Comparison of ENCODE assay signal across 8 cellular contexts in the genomic region with DNA sequence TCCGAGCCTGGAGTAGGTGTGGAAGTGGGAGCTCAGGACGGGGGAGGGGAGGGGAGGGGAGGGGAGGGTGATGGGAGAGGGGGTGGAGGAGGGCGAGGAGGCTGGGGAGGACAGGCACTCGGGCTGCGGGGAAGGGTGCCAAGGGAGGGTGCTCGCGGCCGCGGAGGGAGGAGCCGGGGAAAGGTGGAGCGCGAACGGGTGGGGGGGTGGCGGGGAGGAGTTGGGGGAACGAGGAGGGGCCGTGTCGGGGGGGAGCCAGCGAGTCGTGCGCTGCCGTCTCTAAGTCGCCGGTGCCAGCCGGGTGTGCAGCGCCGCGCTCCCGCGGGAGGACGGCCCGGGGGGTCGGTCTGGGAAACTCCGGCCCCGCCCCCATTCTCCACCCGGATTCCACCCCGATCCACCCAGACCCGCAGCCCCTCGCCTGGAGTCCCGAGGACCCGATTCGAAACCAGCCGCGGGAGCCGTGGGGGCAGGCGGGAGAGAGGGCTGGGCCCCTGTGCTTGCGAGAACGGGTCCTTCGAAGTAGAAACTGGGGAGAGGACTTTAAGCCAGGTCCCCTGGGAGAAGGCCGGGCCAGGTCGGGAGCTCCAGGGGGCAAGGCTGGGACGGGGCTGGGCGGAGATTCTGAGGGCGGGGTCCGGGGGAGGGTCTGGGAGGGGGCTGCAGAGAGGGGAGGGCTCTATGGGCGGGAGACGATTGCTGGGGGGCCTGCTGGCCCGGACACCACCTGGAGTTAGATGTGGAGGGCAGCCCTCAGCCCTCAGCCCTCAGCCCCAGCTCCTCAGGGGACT. TPM values are rescaled to one million over a fixed set of nuclear protein-coding genes. Genes with fewer than 3 reads are reported as not detected.
DNase-seq lines count a peak whose midpoint lies in the region; ATAC-seq, FAIRE-seq and TF ChIP-seq lines count a peak whose summit lies in the region.

TSS of gene ZNF467 (minus strand) at position 143 of the 791 bp plus-strand sequence. CDS start 2,556 bp downstream, outside the sequence.

- in situ Hi-C loops in KBM-7 (cut with MboI; ENCODE audit: low pct_unique_long_range_greater_than_20kb, low sequenced_read_pairs), result no loop called here

- no peak within 1 kb of the TSS for H3K27ac Mint-ChIP-seq in WTC11
- no peak within 1 kb of the TSS for H3K27ac Mint-ChIP-seq in stimulated activated naive CD8-positive, alpha-beta T cell treated with anti-CD3 and anti-CD28 coated beads, Interleukin-15, Interleukin-2, amounts not matched to agents 100 ng/mL and 50 ng/mL, for 24 hours

- peaks cover 15% of the 10 kb centered on the region for H3K4me1 Mint-ChIP-seq in WTC11
- no peaks in the 10 kb centered on the region for H3K4me1 Mint-ChIP-seq in stimulated activated naive CD8-positive, alpha-beta T cell treated with anti-CD3 and anti-CD28 coated beads, Interleukin-15, Interleukin-2, amounts not matched to agents 100 ng/mL and 50 ng/mL, for 24 hours (ENCODE audit: low read depth)

- POLR2A ChIA-PET in WTC11 (lab: Charles Lee), result interaction anchor here (1.2 kb wide), 1 partner anchor 9 kb away, joined by 3 read pairs; no protein-coding TSS in a partner anchor

- H3K9me3 Mint-ChIP-seq in WTC11, result no peaks in the 10 kb centered on the region
- H3K9me3 Mint-ChIP-seq in stimulated activated naive CD8-positive, alpha-beta T cell treated with anti-CD3 and anti-CD28 coated beads, Interleukin-15, Interleukin-2, amounts not matched to agents 100 ng/mL and 50 ng/mL, for 24 hours, result no peaks in the 10 kb centered on the region

- peak; percentile 70 for DNase-seq in Ammon's horn (ENCODE audit: low spot score)
- peak; percentile 39 for DNase-seq in KBM-7
- no peak for DNase-seq in WTC11 (ENCODE audit: low spot score)
- peak; percentile 52 for DNase-seq in effector CD8-positive, alpha-beta T cell (lab: John Stamatoyannopoulos, UW)
- DNase-seq in mesenteric fat pad (ENCODE audit: low spot score), result no peak
- no peak for DNase-seq in RCC 7860 (ENCODE audit: low spot score)

- TF ChIP-seq CTCF in WTC11 (IDR thresholded peaks at IDR 0.05), result no peak

- CTCF ChIA-PET in WTC11 (lab: Charles Lee), result interaction anchor here (0.6 to 2.8 kb wide), 17 partner anchors 8 to 628 kb away, joined by 3 to 33 read pairs (median 5); partner anchors contain the start of gene ZNF862

- peak within 1 kb of the TSS; percentile 78 for H3K4me3 Mint-ChIP-seq in WTC11
- peak within 1 kb of the TSS; percentile 55 for H3K4me3 Mint-ChIP-seq in stimulated activated naive CD8-positive, alpha-beta T cell treated with anti-CD3 and anti-CD28 coated beads, Interleukin-15, Interleukin-2, amounts not matched to agents 100 ng/mL and 50 ng/mL, for 24 hours

- FAIRE-seq in RCC 7860 (lab: Jason Lieb, UNC), result no peak

- peaks cover 62% of the 10 kb centered on the region for H3K27me3 Mint-ChIP-seq in WTC11 (ENCODE audit: low read depth)
- no peaks in the 10 kb centered on the region for H3K27me3 Mint-ChIP-seq in stimulated activated naive CD8-positive, alpha-beta T cell treated with anti-CD3 and anti-CD28 coated beads, Interleukin-15, Interleukin-2, amounts not matched to agents 100 ng/mL and 50 ng/mL, for 24 hours

- no peak for ATAC-seq in WTC11
- no peak for ATAC-seq in GM21390 (IDR thresholded peaks at IDR 0.05; ENCODE audit: unreplicated experiment)

- no peaks in the 10 kb centered on the region for H3K36me3 Mint-ChIP-seq in WTC11
- H3K36me3 Mint-ChIP-seq in stimulated activated naive CD8-positive, alpha-beta T cell treated with anti-CD3 and anti-CD28 coated beads, Interleukin-15, Interleukin-2, amounts not matched to agents 100 ng/mL and 50 ng/mL, for 24 hours (ENCODE audit: low read depth), result no peaks in the 10 kb centered on the region

TF ChIP-seq in WTC11, 78 proteins besides CTCF, POLR2A, EP300 and RAD21:
- no peak for TF ChIP-seq ZNF232 (CRISPR knock-in tag; IDR thresholded peaks at IDR 0.05)
- TF ChIP-seq IRF1 (CRISPR knock-in tag; IDR thresholded peaks at IDR 0.05), result no peak
- TF ChIP-seq FOXP1 (CRISPR knock-in tag; IDR thresholded peaks at IDR 0.05; ENCODE audit: borderline replicate concordance), result no peak
- no peak for TF ChIP-seq AR (CRISPR knock-in tag; IDR thresholded peaks at IDR 0.05)
- TF ChIP-seq ZNF423 (CRISPR knock-in tag; IDR thresholded peaks at IDR 0.05), result peak; percentile 48; the same call in 1 of the 2 replicates

RNA-seq across cellular contexts. Expression of gene ZNF467, which starts in this region (rescaled TPM):
- total RNA-seq in WTC11 (2021) (0.70 to 1.2 TPM (median 0.73 TPM) in 3 replicates), mesenteric fat pad (11.5 TPM)

Comparison
In these comparisons a context has a peak if more than half of its experiments do, and no peak if none do; other contexts are left out.
1. DNase-seq: peak in Ammon's horn (single experiment), KBM-7 (single experiment) and effector CD8-positive, alpha-beta T cell (single experiment); none in WTC11 (single experiment), mesenteric fat pad (single experiment) and RCC 7860 (single experiment).